ENCODE assay signal across 8 cellular contexts in genomic region chr4:88823058-88823919, GRCh38.
DNase-seq lines count a peak whose midpoint lies in the region; ATAC-seq and TF ChIP-seq lines count a peak whose summit lies in the region.

No MANE protein-coding gene starts in this region.

- CTCF ChIA-PET in activated CD8-positive, alpha-beta T cell treated with anti-CD3 and anti-CD28 coated beads for 36 hours (lab: Charles Lee), result interaction anchor here (1.5 kb wide), 1 partner anchor 200 kb away, joined by 5 read pairs; no protein-coding TSS in a partner anchor

- DNase-seq in AG09309 (ENCODE audit: low read depth), result peak; percentile 86
- DNase-seq in NCI-H510A treated with DMSO at 0.1 percent for 48 hours (lab: John Stamatoyannopoulos, UW), result peak; percentile 91
- peak; percentile 82 for DNase-seq in activated CD8-positive, alpha-beta T cell treated with anti-CD3 and anti-CD28 coated beads for 36 hours
- peak; percentile 45 to 61 (median 58) for DNase-seq in effector memory CD4-positive, alpha-beta T cell
- peak; percentile 89 for DNase-seq in lung (ENCODE audit: low spot score)
- peak in 2 of 3 experiments; percentile 23 to 24 for DNase-seq in stimulated activated CD4-positive, alpha-beta T cell treated with anti-CD3 and anti-CD28 coated beads, TNF-alpha, amount 100 ng/mL, for 4 hours (ENCODE audit: low read depth in 3 of 3)

- peak overlapping the region; percentile 78 for H3K27ac ChIP-seq in effector memory CD4-positive, alpha-beta T cell (ENCODE audit: insufficient read depth, low read length, poor library complexity, severe bottlenecking)
- peak overlapping the region; percentile 86 to 93 for H3K27ac ChIP-seq in lung (ENCODE audit: low read depth in 1 of 2, low read length in 1 of 2)

- ATAC-seq in GM18907 (IDR thresholded peaks at IDR 0.05; ENCODE audit: unreplicated experiment) (peak; percentile 98), HG03159 (IDR thresholded peaks at IDR 0.05; ENCODE audit: unreplicated experiment) (peak; percentile 98), lung (ENCODE audit: insufficient read depth, low FRiP score) (peak; percentile 96)
- peak; percentile 95 for ATAC-seq in activated CD8-positive, alpha-beta T cell treated with anti-CD3 and anti-CD28 coated beads for 36 hours

- POLR2A ChIA-PET in activated CD8-positive, alpha-beta T cell treated with anti-CD3 and anti-CD28 coated beads for 36 hours (lab: Charles Lee), result no interaction called here

- H3K36me3 ChIP-seq in effector memory CD4-positive, alpha-beta T cell (ENCODE audit: control insufficient read depth, insufficient read depth, low read length), result no peaks in the 10 kb centered on the region
- H3K36me3 ChIP-seq in lung (ENCODE audit: control insufficient read depth in 2 of 2, insufficient read depth in 2 of 2, low read length in 2 of 2), result no peaks in the 10 kb centered on the region

- H3K27me3 Mint-ChIP-seq in activated CD8-positive, alpha-beta T cell treated with anti-CD3 and anti-CD28 coated beads for 36 hours, result no peaks in the 10 kb centered on the region

- peak overlapping the region; percentile 96 for H3K27ac Mint-ChIP-seq in activated CD8-positive, alpha-beta T cell treated with anti-CD3 and anti-CD28 coated beads for 36 hours

- peak overlapping the region; percentile 48 for H3K4me3 ChIP-seq in AG09309 (ENCODE audit: control insufficient read depth, low read depth, low read length)
- H3K4me3 ChIP-seq in effector memory CD4-positive, alpha-beta T cell (ENCODE audit: insufficient read depth, low read depth, low read length, poor library complexity, severe bottlenecking), result peak overlapping the region; percentile 61
- H3K4me3 ChIP-seq in lung, result peak overlapping the region; percentile 56

- H3K4me3 Mint-ChIP-seq in activated CD8-positive, alpha-beta T cell treated with anti-CD3 and anti-CD28 coated beads for 36 hours, result peak overlapping the region; percentile 84

- H3K4me1 ChIP-seq in effector memory CD4-positive, alpha-beta T cell (ENCODE audit: control insufficient read depth, insufficient read depth, low read length, poor library complexity, severe bottlenecking), result peaks cover 5% of the 10 kb centered on the region
- peaks cover 0 to 7% of the 10 kb centered on the region in 2 donors for H3K4me1 ChIP-seq in lung (ENCODE audit: control insufficient read depth in 2 of 2, insufficient read depth in 2 of 2, low read length in 2 of 2)

- no peaks in the 10 kb centered on the region for H3K36me3 Mint-ChIP-seq in activated CD8-positive, alpha-beta T cell treated with anti-CD3 and anti-CD28 coated beads for 36 hours (ENCODE audit: low read depth)

- intact Hi-C loops in activated CD8-positive, alpha-beta T cell treated with anti-CD3 and anti-CD28 coated beads for 36 hours (cut with micrococcal nuclease), result no loop called here

- TF ChIP-seq CTCF in AG09309 (IDR thresholded peaks at IDR 0.05; ENCODE audit: control insufficient read depth, insufficient read depth, low read depth, low read length, missing control alignments), result no peak
- TF ChIP-seq CTCF in activated CD8-positive, alpha-beta T cell treated with anti-CD3 and anti-CD28 coated beads for 36 hours (IDR thresholded peaks at IDR 0.05), result no peak
- TF ChIP-seq CTCF in lung (IDR thresholded peaks at IDR 0.05; ENCODE audit: control extremely low read depth, extremely low read depth), result no peak

- 1% methylated on average over 16 of the region's 16 CpGs for WGBS in lung, 2 donors

- peaks cover 27% of the 10 kb centered on the region for H3K4me1 Mint-ChIP-seq in activated CD8-positive, alpha-beta T cell treated with anti-CD3 and anti-CD28 coated beads for 36 hours (ENCODE audit: low read depth)

- no peaks in the 10 kb centered on the region for H3K9me3 ChIP-seq in effector memory CD4-positive, alpha-beta T cell (ENCODE audit: control insufficient read depth, low read length)
- no peaks in the 10 kb centered on the region for H3K9me3 ChIP-seq in lung (ENCODE audit: control insufficient read depth in 2 of 2, insufficient read depth in 1 of 2, low read length in 1 of 2)

- H3K27me3 ChIP-seq in effector memory CD4-positive, alpha-beta T cell (replicated peaks; ENCODE audit: control insufficient read depth, insufficient read depth, low read length, poor library complexity, severe bottlenecking), result no peaks in the 10 kb centered on the region
- no peaks in the 10 kb centered on the region for H3K27me3 ChIP-seq in lung (ENCODE audit: control insufficient read depth, insufficient read depth)

- H3K9me3 Mint-ChIP-seq in activated CD8-positive, alpha-beta T cell treated with anti-CD3 and anti-CD28 coated beads for 36 hours, result no peaks in the 10 kb centered on the region

Comparison
In these comparisons a context has a peak if more than half of its experiments do, and no peak if none do; other contexts are left out.
1. Peak in every context shown above with its lines: DNase-seq, ATAC-seq, H3K4me3 ChIP-seq and H3K27ac ChIP-seq.
2. DNase-seq: peak in every context shown above with its lines; median percentile 91 in NCI-H510A treated with DMSO at 0.1 percent for 48 hours; 89 in lung; 86 in AG09309; 82 in activated CD8-positive, alpha-beta T cell treated with anti-CD3 and anti-CD28 coated beads for 36 hours; 58 in effector memory CD4-positive, alpha-beta T cell; 24 in stimulated activated CD4-positive, alpha-beta T cell treated with anti-CD3 and anti-CD28 coated beads, TNF-alpha, amount 100 ng/mL, for 4 hours.